Comparison of ENCODE assay signal across 9 cellular contexts in the genomic region with DNA sequence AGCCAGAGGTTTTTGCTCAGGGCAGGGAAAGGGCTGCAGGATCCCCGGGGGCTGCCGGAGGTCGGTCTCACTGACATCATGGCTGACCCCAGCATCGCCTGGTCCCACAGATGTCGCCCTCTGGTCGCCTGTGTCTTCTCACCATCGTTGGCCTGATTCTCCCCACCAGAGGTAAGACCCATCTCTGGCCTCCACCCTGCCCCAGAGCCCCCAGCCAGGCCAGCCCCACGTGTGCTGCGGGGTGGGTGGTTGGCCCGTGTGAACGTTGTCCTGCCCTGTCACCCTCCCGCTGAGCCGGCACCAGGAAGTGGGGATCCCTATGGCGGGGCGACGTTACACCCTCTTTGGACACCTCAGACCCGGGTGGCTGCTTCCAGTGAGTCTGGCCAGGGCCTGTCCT. TPM values are rescaled to one million over a fixed set of nuclear protein-coding genes. Genes with fewer than 3 reads are reported as not detected.
A peak's percentile ranks its signal among the peaks of the same experiment; 100 is the strongest.
DNase-seq lines count a peak whose midpoint lies in the region; TF ChIP-seq lines count a peak whose summit lies in the region.
"Had no signal": no experiment of that assay in that cellular context is flagged by ENCODE, and none has a peak within 500 bp of the region (broad histone marks: within the 10 kb centered on the region; RNA-seq: fewer than 3 reads in every experiment).

No MANE protein-coding gene starts in this region.

- no peaks in the 10 kb centered on the region for H3K9me3 Mint-ChIP-seq in dendritic cell treated with granulocyte-macrophage colony-stimulating factor and Interleukin-4, amounts not matched to agents 40 ng/mL and 50 ng/mL, for 4 days
- no peaks in the 10 kb centered on the region for H3K9me3 Mint-ChIP-seq in neural crest cell

- DNase-seq in RWPE1 (ENCODE audit: low spot score): no peak
- no peak for DNase-seq in neural crest cell (ENCODE audit: low read depth, low spot score)
- DNase-seq in middle frontal gyrus (ENCODE audit: extremely low spot score, low spot score): no peak
- DNase-seq in substantia nigra (lab: John Stamatoyannopoulos, UW): no peak
- no peak for DNase-seq in NCI-H2196 treated with DMSO at 0.1 percent for 48 hours (lab: John Stamatoyannopoulos, UW; ENCODE audit: unreplicated experiment)
- no peak for DNase-seq in Ammon's horn (ENCODE audit: low spot score)

- TF ChIP-seq CTCF in GM12875 (IDR thresholded peaks at IDR 0.05; ENCODE audit: borderline replicate concordance, insufficient read depth, low read depth, low read length): 0 out of 2 replicates have a peak, but pooled peaks have one; percentile 1
- no peak for TF ChIP-seq CTCF in RWPE1 (conservative IDR thresholded peaks at IDR 0.05; ENCODE audit: low read depth)
- TF ChIP-seq CTCF in neural crest cell (conservative IDR thresholded peaks at IDR 0.05): no peak

- CTCF ChIA-PET in RWPE1 (lab: Yijun Ruan, JAX): interaction anchor here (0.7 kb wide), 1 partner anchor 89 kb away, joined by 3 read pairs; no protein-coding TSS in a partner anchor

- peak overlapping the region; percentile 93 for H3K4me3 ChIP-seq in GM12875 (ENCODE audit: low read depth, low read length)

- H3K36me3 Mint-ChIP-seq in dendritic cell treated with granulocyte-macrophage colony-stimulating factor and Interleukin-4, amounts not matched to agents 40 ng/mL and 50 ng/mL, for 4 days (ENCODE audit: low read depth): peaks cover 58% of the 10 kb centered on the region
- no peaks in the 10 kb centered on the region for H3K36me3 Mint-ChIP-seq in neural crest cell (ENCODE audit: low read depth)

- H3K4me3 Mint-ChIP-seq in dendritic cell treated with granulocyte-macrophage colony-stimulating factor and Interleukin-4, amounts not matched to agents 40 ng/mL and 50 ng/mL, for 4 days: peak overlapping the region; percentile 100
- peak overlapping the region; percentile 87 for H3K4me3 Mint-ChIP-seq in neural crest cell

- POLR2A ChIA-PET in RWPE1 (lab: Yijun Ruan, JAX; ENCODE audit: low non-redundant PET): no interaction called here

- H3K27ac Mint-ChIP-seq in dendritic cell treated with granulocyte-macrophage colony-stimulating factor and Interleukin-4, amounts not matched to agents 40 ng/mL and 50 ng/mL, for 4 days: peak overlapping the region; percentile 98
- H3K27ac Mint-ChIP-seq in neural crest cell (ENCODE audit: unreplicated experiment): no peak overlapping the region

- peaks cover 58% of the 10 kb centered on the region for H3K4me1 Mint-ChIP-seq in dendritic cell treated with granulocyte-macrophage colony-stimulating factor and Interleukin-4, amounts not matched to agents 40 ng/mL and 50 ng/mL, for 4 days (ENCODE audit: low read depth)
- peaks cover 32% of the 10 kb centered on the region for H3K4me1 Mint-ChIP-seq in neural crest cell

- H3K27ac ChIP-seq in RWPE1 (peak overlapping the region; percentile 79), substantia nigra (ENCODE audit: low read depth, low read length, poor library complexity, severe bottlenecking) (no peak overlapping the region)

- peaks cover 14% of the 10 kb centered on the region for H3K27me3 Mint-ChIP-seq in dendritic cell treated with granulocyte-macrophage colony-stimulating factor and Interleukin-4, amounts not matched to agents 40 ng/mL and 50 ng/mL, for 4 days
- peaks cover 81% of the 10 kb centered on the region for H3K27me3 Mint-ChIP-seq in neural crest cell (ENCODE audit: low read depth)

- intact Hi-C loops in dendritic cell treated with granulocyte-macrophage colony-stimulating factor and Interleukin-4, amounts not matched to agents 40 ng/mL and 50 ng/mL, for 4 days (cut with micrococcal nuclease): loop anchor here (10.0 kb wide), 1 partner anchor 49 kb away; no protein-coding TSS in a partner anchor

RNA-seq across cellular contexts. Expression of a gene that starts 0.9 kb away (rescaled TPM):
- 13.3 and 17.0 TPM in 2 replicates for total RNA-seq in neural crest cell

RNA-seq across cellular contexts. Expression of a gene that starts 12.4 kb away (rescaled TPM):
- 1.1 and 1.4 TPM in 2 replicates for total RNA-seq in neural crest cell

RNA-seq across cellular contexts. Expression of a gene that starts 16.8 kb away (rescaled TPM):
- total RNA-seq in neural crest cell: 4.2 and 6.5 TPM in 2 replicates
- total RNA-seq: HT1080 had no signal

RNA-seq across cellular contexts. Expression of a gene that starts 20.6 kb away (rescaled TPM):
- total RNA-seq in neural crest cell: 15.9 and 16.1 TPM in 2 replicates
- total RNA-seq: HT1080 had no signal

RNA-seq across cellular contexts. Expression of a gene that starts 39.8 kb away (rescaled TPM):
- total RNA-seq in neural crest cell: 2.5 and 2.8 TPM in 2 replicates
- total RNA-seq: HT1080 had no signal
